In genomic region chr2:174493549-174494331, GRCh38 we compare ENCODE assay signal across 8 cellular contexts. TPM values are rescaled to one million over a fixed set of nuclear protein-coding genes. Genes with fewer than 3 reads are reported as not detected.
DNase-seq lines count a peak whose midpoint lies in the region; ATAC-seq and TF ChIP-seq lines count a peak whose summit lies in the region.

No MANE protein-coding gene starts in this region.

- peak; percentile 27 for DNase-seq in activated T-cell treated with anti-CD3 and anti-CD28 coated beads, Interleukin-2, amount 50 U/mL, for 1 hour
- DNase-seq in activated T-cell treated with anti-CD3 and anti-CD28 coated beads for 4 hours (no peak), AML-193 (lab: John Stamatoyannopoulos, UW) (no peak), heart right ventricle (no peak), DMS 273 (lab: John Stamatoyannopoulos, UW; ENCODE audit: unreplicated experiment) (no peak)
- peak; percentile 46 for DNase-seq in activated CD4-positive, alpha-beta memory T cell treated with anti-CD3 and anti-CD28 coated beads for 36 hours
- DNase-seq in stimulated activated naive B cell treated with anti-CD40 and anti-IgM and Interleukin-4, amounts not matched to agents 10 μg/mL and 1 μg/mL and 100 μg/mL, for 72 hours, result no peak

- H3K27me3 Mint-ChIP-seq in activated CD4-positive, alpha-beta memory T cell treated with anti-CD3 and anti-CD28 coated beads for 36 hours, result no peaks in the 10 kb centered on the region
- no peaks in the 10 kb centered on the region for H3K27me3 Mint-ChIP-seq in stimulated activated naive B cell treated with anti-CD40 and anti-IgM and Interleukin-4, amounts not matched to agents 10 μg/mL and 1 μg/mL and 100 μg/mL, for 72 hours

- no peaks in the 10 kb centered on the region for H3K9me3 Mint-ChIP-seq in activated CD4-positive, alpha-beta memory T cell treated with anti-CD3 and anti-CD28 coated beads for 36 hours
- peaks cover 0 to 3% of the 10 kb centered on the region in 2 donors for H3K9me3 Mint-ChIP-seq in stimulated activated naive B cell treated with anti-CD40 and anti-IgM and Interleukin-4, amounts not matched to agents 10 μg/mL and 1 μg/mL and 100 μg/mL, for 72 hours

- no peaks in the 10 kb centered on the region for H3K36me3 ChIP-seq in heart right ventricle

- peaks cover 66% of the 10 kb centered on the region for H3K4me1 Mint-ChIP-seq in activated CD4-positive, alpha-beta memory T cell treated with anti-CD3 and anti-CD28 coated beads for 36 hours (ENCODE audit: low read depth)
- peaks cover 16 to 32% of the 10 kb centered on the region in 2 donors for H3K4me1 Mint-ChIP-seq in stimulated activated naive B cell treated with anti-CD40 and anti-IgM and Interleukin-4, amounts not matched to agents 10 μg/mL and 1 μg/mL and 100 μg/mL, for 72 hours

- H3K4me1 ChIP-seq in heart right ventricle, result peaks cover 0 to 32% (median 0%) of the 10 kb centered on the region in 9 donors

- H3K27ac Mint-ChIP-seq in activated CD4-positive, alpha-beta memory T cell treated with anti-CD3 and anti-CD28 coated beads for 36 hours, result peak overlapping the region; percentile 93
- H3K27ac Mint-ChIP-seq in stimulated activated naive B cell treated with anti-CD40 and anti-IgM and Interleukin-4, amounts not matched to agents 10 μg/mL and 1 μg/mL and 100 μg/mL, for 72 hours, result peak overlapping the region; percentile 94

- TF ChIP-seq CTCF in heart right ventricle (IDR thresholded peaks at IDR 0.05), result no peak

- H3K9me3 ChIP-seq in heart right ventricle, result no peaks in the 10 kb centered on the region

- CTCF ChIA-PET in activated CD4-positive, alpha-beta memory T cell treated with anti-CD3 and anti-CD28 coated beads for 36 hours (lab: Charles Lee), result interaction anchor here (0.7 to 1.9 kb wide), 8 partner anchors 9 to 141 kb away, joined by 3 to 8 read pairs (median 4); no protein-coding TSS in a partner anchor

- H3K4me3 ChIP-seq in heart right ventricle, result peak overlapping the region in 1 of 10 donors; percentile 22

- intact Hi-C loops in activated CD4-positive, alpha-beta memory T cell treated with anti-CD3 and anti-CD28 coated beads for 36 hours (cut with micrococcal nuclease), result loop anchor here (1.0 to 10.0 kb wide), 6 partner anchors 8 to 1929 kb away; partner anchors contain the start of gene WIPF1
- intact Hi-C loops in heart right ventricle (cut with DNase I), result no loop called here

- peak; percentile 45 for ATAC-seq in HG02938 (IDR thresholded peaks at IDR 0.05; ENCODE audit: unreplicated experiment)
- peak; percentile 57 to 63 for ATAC-seq in stimulated activated naive B cell treated with anti-CD40 and anti-IgM and Interleukin-4, amounts not matched to agents 10 μg/mL and 1 μg/mL and 100 μg/mL, for 72 hours (replicated peaks)
- no peak for ATAC-seq in heart right ventricle

- H3K27me3 ChIP-seq in heart right ventricle, result no peaks in the 10 kb centered on the region

- POLR2A ChIA-PET in activated CD4-positive, alpha-beta memory T cell treated with anti-CD3 and anti-CD28 coated beads for 36 hours (lab: Charles Lee), result interaction anchor here (0.7 to 1.8 kb wide), 4 partner anchors 9 to 1213 kb away, joined by 3 to 6 read pairs (median 6); no protein-coding TSS in a partner anchor

- peak overlapping the region; percentile 70 for H3K4me3 Mint-ChIP-seq in activated CD4-positive, alpha-beta memory T cell treated with anti-CD3 and anti-CD28 coated beads for 36 hours
- H3K4me3 Mint-ChIP-seq in stimulated activated naive B cell treated with anti-CD40 and anti-IgM and Interleukin-4, amounts not matched to agents 10 μg/mL and 1 μg/mL and 100 μg/mL, for 72 hours, result peak overlapping the region; percentile 66 to 75

- no peaks in the 10 kb centered on the region for H3K36me3 Mint-ChIP-seq in activated CD4-positive, alpha-beta memory T cell treated with anti-CD3 and anti-CD28 coated beads for 36 hours
- H3K36me3 Mint-ChIP-seq in stimulated activated naive B cell treated with anti-CD40 and anti-IgM and Interleukin-4, amounts not matched to agents 10 μg/mL and 1 μg/mL and 100 μg/mL, for 72 hours, result peaks cover 0 to 2% of the 10 kb centered on the region in 2 donors

- peak overlapping the region in 5 of 10 donors; percentile 10 to 90 (median 39) for H3K27ac ChIP-seq in heart right ventricle

- WGBS in heart right ventricle, 2 donors, result 89 to 91% methylated on average over 11 of the region's 11 CpGs

RNA-seq across cellular contexts. Expression of gene GPR155, which starts 6.9 kb away (rescaled TPM):
- 1 to 10 TPM; 9.2 to 9.5 TPM for total RNA-seq in activated CD4-positive, alpha-beta memory T cell treated with anti-CD3 and anti-CD28 coated beads for 36 hours
- 10 to 100 TPM; 10.7 to 17.9 (median 14.6) TPM for total RNA-seq in heart right ventricle
- polyA plus RNA-seq in heart right ventricle, result 1 to 10 TPM; 2.3 to 4.8 TPM

Comparison
In these comparisons a context has a peak if more than half of its experiments do, and no peak if none do; other contexts are left out.
1. DNase-seq: peak in activated T-cell treated with anti-CD3 and anti-CD28 coated beads, Interleukin-2, amount 50 U/mL, for 1 hour (single experiment) and activated CD4-positive, alpha-beta memory T cell treated with anti-CD3 and anti-CD28 coated beads for 36 hours (single experiment); none in activated T-cell treated with anti-CD3 and anti-CD28 coated beads for 4 hours (single experiment), stimulated activated naive B cell treated with anti-CD40 and anti-IgM and Interleukin-4, amounts not matched to agents 10 μg/mL and 1 μg/mL and 100 μg/mL, for 72 hours (single experiment), AML-193 (0 of 2), heart right ventricle (0 of 2) and DMS 273 (single experiment).
2. ATAC-seq: peak in HG02938 (single experiment) and stimulated activated naive B cell treated with anti-CD40 and anti-IgM and Interleukin-4, amounts not matched to agents 10 μg/mL and 1 μg/mL and 100 μg/mL, for 72 hours (2 of 2); none in heart right ventricle (0 of 8).